ENCODE assay signal across 25 cellular contexts in genomic region chr2:26533661-26534060, GRCh38. TPM values are rescaled to one million over a fixed set of nuclear protein-coding genes. Genes with fewer than 3 reads are reported as not detected.
A peak's percentile ranks its signal among the peaks of the same experiment; 100 is the strongest.
DNase-seq lines count a peak whose midpoint lies in the region; ATAC-seq and TF ChIP-seq lines count a peak whose summit lies in the region.
"Had no signal": no experiment of that assay in that cellular context is flagged by ENCODE, and none has a peak within 500 bp of the region (broad histone marks: within the 10 kb centered on the region; RNA-seq: fewer than 3 reads in every experiment).

No MANE protein-coding gene starts in this region.

- peaks cover 10% of the 10 kb centered on the region for H3K27me3 Mint-ChIP-seq in activated T-cell treated with anti-CD3 and anti-CD28 coated beads, Interleukin-2, amount 50 U/mL, for 4 hours (ENCODE audit: low read depth)

- no peaks in the 10 kb centered on the region for H3K4me1 ChIP-seq in upper lobe of right lung

- intact Hi-C loops in sciatic nerve (cut with DNase I) (no loop called here), upper lobe of right lung (cut with DNase I) (no loop called here)

- H3K27me3 ChIP-seq in upper lobe of right lung: no peaks in the 10 kb centered on the region

- H3K36me3 ChIP-seq in upper lobe of right lung: no peaks in the 10 kb centered on the region

- no peak overlapping the region for H3K27ac ChIP-seq in upper lobe of right lung

- H3K9me3 Mint-ChIP-seq in activated T-cell treated with anti-CD3 and anti-CD28 coated beads, Interleukin-2, amount 50 U/mL, for 4 hours: no peaks in the 10 kb centered on the region
- H3K9me3 Mint-ChIP-seq: CD8-positive, alpha-beta memory T cell had no signal

- no peak overlapping the region for H3K4me3 Mint-ChIP-seq in activated T-cell treated with anti-CD3 and anti-CD28 coated beads, Interleukin-2, amount 50 U/mL, for 4 hours
- H3K4me3 Mint-ChIP-seq: CD8-positive, alpha-beta memory T cell had no signal

- no peaks in the 10 kb centered on the region for H3K36me3 Mint-ChIP-seq in activated T-cell treated with anti-CD3 and anti-CD28 coated beads, Interleukin-2, amount 50 U/mL, for 4 hours (ENCODE audit: insufficient read depth)
- H3K36me3 Mint-ChIP-seq: CD8-positive, alpha-beta memory T cell had no signal

- no peak for TF ChIP-seq CTCF in upper lobe of right lung (IDR thresholded peaks at IDR 0.05)

- H3K9me3 ChIP-seq in upper lobe of right lung: no peaks in the 10 kb centered on the region
- H3K9me3 ChIP-seq: SK-N-SH had no signal

- peak; percentile 9 for DNase-seq in activated T-cell treated with anti-CD3 and anti-CD28 coated beads, Interleukin-2, amount 50 U/mL, for 1 hour
- DNase-seq in activated T-cell treated with anti-CD3 and anti-CD28 coated beads, Interleukin-2, amount 50 U/mL, for 4 hours: no peak
- DNase-seq in cerebellar cortex (ENCODE audit: low spot score): peak; percentile 18
- DNase-seq in sciatic nerve (ENCODE audit: low spot score): peak; percentile 25
- DNase-seq in upper lobe of right lung: peak; percentile 17
- no peak for DNase-seq in midbrain (lab: John Stamatoyannopoulos, UW)
- no peak for DNase-seq in activated naive CD4-positive, alpha-beta T cell treated with anti-CD3 and anti-CD28 coated beads, Interleukin-2, amount 50 U/mL, for 16 hours
- no peak for DNase-seq in GF-D8 (lab: John Stamatoyannopoulos, UW)
- DNase-seq: 8988T; AML-193; Calu3; CD8-positive, alpha-beta memory T cell; GDM1; IMR-90; NCI-H1105; NCI-H1694; NCI-H2081 treated with DMSO at 0.1 percent for 48 hours; NCI-H526; PC-3; SHP77 treated with DMSO at 0.1 percent for 48 hours; SK-N-SH had no signal

- ATAC-seq in activated T-cell treated with anti-CD3 and anti-CD28 coated beads, Interleukin-2, amount 50 U/mL, for 4 hours: no peak
- no peak for ATAC-seq in sciatic nerve
- no peak for ATAC-seq in upper lobe of right lung
- ATAC-seq: HCT116, PC-3 had no signal

- H3K4me1 Mint-ChIP-seq in activated T-cell treated with anti-CD3 and anti-CD28 coated beads, Interleukin-2, amount 50 U/mL, for 4 hours (ENCODE audit: low read depth): no peaks in the 10 kb centered on the region
- H3K4me1 Mint-ChIP-seq: CD8-positive, alpha-beta memory T cell had no signal

- no peak overlapping the region for H3K4me3 ChIP-seq in upper lobe of right lung

RNA-seq across cellular contexts. Expression of gene OTOF, which starts 55.7 kb away (rescaled TPM):
- total RNA-seq in activated T-cell treated with anti-CD3 and anti-CD28 coated beads, Interleukin-2, amount 50 U/mL, for 4 hours: under 1 TPM; 0.10 to 0.60 (median 0.18) TPM
- total RNA-seq in sciatic nerve (0.13 TPM), upper lobe of right lung (0.69 TPM)
- total RNA-seq: Calu3, Daoy, H1, IMR-90, PC-3, RPMI7951 had no signal

Comparison
In these comparisons a context has a peak if more than half of its experiments do, and no peak if none do; other contexts are left out.
1. DNase-seq: peak in activated T-cell treated with anti-CD3 and anti-CD28 coated beads, Interleukin-2, amount 50 U/mL, for 1 hour (single experiment), cerebellar cortex (single experiment), sciatic nerve (single experiment) and upper lobe of right lung (single experiment); none in activated T-cell treated with anti-CD3 and anti-CD28 coated beads, Interleukin-2, amount 50 U/mL, for 4 hours (single experiment), midbrain (single experiment), activated naive CD4-positive, alpha-beta T cell treated with anti-CD3 and anti-CD28 coated beads, Interleukin-2, amount 50 U/mL, for 16 hours (single experiment) and GF-D8 (single experiment).